ENCODE assay signal across 26 cellular contexts in the genomic region with DNA sequence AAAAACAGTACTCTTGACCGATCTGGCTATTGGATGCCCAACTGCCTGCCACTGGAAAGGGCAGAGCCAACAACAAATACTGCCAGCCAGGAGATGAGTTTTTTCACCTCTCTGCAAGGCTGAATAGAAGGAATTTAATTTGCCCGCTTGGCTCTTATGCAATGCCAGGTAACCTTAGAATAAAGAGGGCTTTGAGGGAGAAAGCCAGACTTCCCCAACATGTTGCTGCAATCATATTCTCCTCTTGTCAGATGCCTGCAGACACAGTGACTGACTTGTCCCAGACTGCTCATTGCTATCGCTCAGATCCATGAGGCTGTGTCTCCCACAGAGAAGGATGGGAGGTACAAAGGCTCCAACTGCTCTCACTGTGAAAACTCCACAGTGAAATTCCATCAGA.
A peak's percentile ranks its signal among the peaks of the same experiment; 100 is the strongest.
DNase-seq lines count a peak whose midpoint lies in the region; ATAC-seq and TF ChIP-seq lines count a peak whose summit lies in the region.
"Had no signal": no experiment of that assay in that cellular context is flagged by ENCODE, and none has a peak within 500 bp of the region (broad histone marks: within the 10 kb centered on the region; RNA-seq: fewer than 3 reads in every experiment).

No MANE protein-coding gene starts in this region.

- H3K9me2 ChIP-seq in neural cell (ENCODE audit: insufficient read depth, low read length): no peaks in the 10 kb centered on the region

- TF ChIP-seq EP300 in esophagus muscularis mucosa (IDR thresholded peaks at IDR 0.05) (no peak), neural cell (conservative IDR thresholded peaks at IDR 0.05; ENCODE audit: poor library complexity, severe bottlenecking) (no peak)

- H3K36me3 ChIP-seq in cardiac muscle cell: no peaks in the 10 kb centered on the region
- H3K36me3 ChIP-seq in esophagus muscularis mucosa: no peaks in the 10 kb centered on the region
- no peaks in the 10 kb centered on the region for H3K36me3 ChIP-seq in neural cell (ENCODE audit: insufficient read depth, low read length)
- H3K36me3 ChIP-seq in tibial artery: no peaks in the 10 kb centered on the region
- H3K36me3 ChIP-seq: SJSA1, thoracic aorta, vagina had no signal

- H3K79me2 ChIP-seq in neural cell (replicated peaks; ENCODE audit: insufficient read depth, low read length): no peaks in the 10 kb centered on the region

- H3K4me3 ChIP-seq in cardiac muscle cell (no peak overlapping the region), right cardiac atrium (ENCODE audit: low read length) (no peak overlapping the region), esophagus muscularis mucosa (no peak overlapping the region), neural cell (ENCODE audit: low read length) (no peak overlapping the region), tibial artery (no peak overlapping the region)
- H3K4me3 ChIP-seq: SJSA1, skin epidermis, thoracic aorta, vagina had no signal

- H3K9ac ChIP-seq in neural cell (ENCODE audit: low read length): no peak overlapping the region

- no peak for TF ChIP-seq RAD21 in neural cell (conservative IDR thresholded peaks at IDR 0.05)

- H2AFZ ChIP-seq in neural cell (ENCODE audit: low read depth, low read length): no peak overlapping the region

- H3K4me2 ChIP-seq in neural cell (ENCODE audit: low read length): no peak overlapping the region

- TF ChIP-seq CTCF in cardiac muscle cell (IDR thresholded peaks at IDR 0.05; ENCODE audit: low read depth, low read length): no peak
- no peak for TF ChIP-seq CTCF in esophagus muscularis mucosa (IDR thresholded peaks at IDR 0.05)
- TF ChIP-seq CTCF in neural cell (IDR thresholded peaks at IDR 0.05; ENCODE audit: poor library complexity, severe bottlenecking): no peak
- TF ChIP-seq CTCF in tibial artery (IDR thresholded peaks at IDR 0.05): no peak

- H3K27ac ChIP-seq in cardiac muscle cell (peak overlapping the region; percentile 24), right cardiac atrium (ENCODE audit: low read length) (no peak overlapping the region), esophagus muscularis mucosa (replicated peaks in 1 of 4) (peak overlapping the region; percentile 38 to 56 (median 44)), neural cell (ENCODE audit: low read length) (peak overlapping the region; percentile 20), tibial artery (peak overlapping the region; percentile 33 to 43)
- H3K27ac ChIP-seq: C4-2B, RWPE1, SJSA1, skin epidermis, vagina had no signal

- H3K27me3 ChIP-seq in cardiac muscle cell (no peaks in the 10 kb centered on the region), right cardiac atrium (ENCODE audit: control insufficient read depth, insufficient read depth) (no peaks in the 10 kb centered on the region), esophagus muscularis mucosa (no peaks in the 10 kb centered on the region), neural cell (ENCODE audit: insufficient read depth, low read depth, low read length) (no peaks in the 10 kb centered on the region), tibial artery (no peaks in the 10 kb centered on the region)
- H3K27me3 ChIP-seq: vagina had no signal

- WGBS in right cardiac atrium: 60% methylated on average over 3 of the region's 3 CpGs
- 43% methylated on average over 3 of the region's 3 CpGs for WGBS in esophagus muscularis mucosa

- no peaks in the 10 kb centered on the region for H4K20me1 ChIP-seq in neural cell (ENCODE audit: insufficient read depth)

- TF ChIP-seq POLR2A in esophagus muscularis mucosa (IDR thresholded peaks at IDR 0.05; ENCODE audit: low read depth): no peak

- H3K4me1 ChIP-seq in cardiac muscle cell (ENCODE audit: low read depth) (peaks cover 15% of the 10 kb centered on the region), right cardiac atrium (ENCODE audit: control insufficient read depth, insufficient read depth, low read length) (no peaks in the 10 kb centered on the region), esophagus muscularis mucosa (peaks cover 0 to 52% (median 46%) of the 10 kb centered on the region in 4 donors), tibial artery (peaks cover 0 to 43% (median 21%) of the 10 kb centered on the region in 4 donors)
- H3K4me1 ChIP-seq: SJSA1 had no signal

- intact Hi-C loops in right cardiac atrium (cut with DNase I) (no loop called here), esophagus muscularis mucosa (cut with DNase I) (loop anchor here (5.0 kb wide), 1 partner anchor 527 kb away; no protein-coding TSS in a partner anchor), tibial artery (cut with DNase I; ENCODE audit: low total_unique reads) (no loop called here)

- ATAC-seq in right cardiac atrium: no peak
- ATAC-seq: left colon had no signal

- no peaks in the 10 kb centered on the region for H3F3A ChIP-seq in neural cell (ENCODE audit: insufficient read depth, low read length, poor library complexity, severe bottlenecking)

- H3K9me3 ChIP-seq in cardiac muscle cell (ENCODE audit: low read depth) (no peaks in the 10 kb centered on the region), right cardiac atrium (ENCODE audit: control insufficient read depth, low read length) (no peaks in the 10 kb centered on the region), esophagus muscularis mucosa (no peaks in the 10 kb centered on the region), neural cell (ENCODE audit: low read length) (no peaks in the 10 kb centered on the region), tibial artery (no peaks in the 10 kb centered on the region)
- H3K9me3 ChIP-seq: SJSA1, thoracic aorta, vagina had no signal

- DNase-seq in cardiac muscle cell (ENCODE audit: low read depth in 1 of 2, low spot score in 1 of 2): no peak
- DNase-seq in right cardiac atrium: no peak
- DNase-seq in esophagus muscularis mucosa (ENCODE audit: extremely low spot score): no peak
- DNase-seq in tibial artery: no peak
- no peak for DNase-seq in NCI-H2107 (lab: John Stamatoyannopoulos, UW)
- DNase-seq in RPMI8226: no peak
- no peak for DNase-seq in stimulated activated CD8-positive, alpha-beta memory T cell treated with anti-CD3 and anti-CD28 coated beads, Interleukin-4, amount 100 ng/mL, for 48 hours
- DNase-seq: activated CD4-positive, alpha-beta T cell treated with anti-CD3 and anti-CD28 coated beads for 48 hours; activated CD8-positive, alpha-beta memory T cell treated with anti-CD3 and anti-CD28 coated beads for 24 hours; activated T-cell treated with anti-CD3 and anti-CD28 coated beads for 4 hours; amygdala; COR-L47; hippocampal formation; left colon; mesenchymal stem cell; NCI-H1417; NCI-H2081; NCI-H446; T1000 had no signal

TF ChIP-seq in neural cell, 6 proteins besides CTCF, POLR2A, EP300 and RAD21:
- TF ChIP-seq TAF1 (IDR thresholded peaks at IDR 0.05; ENCODE audit: low read depth): no peak
- peak; percentile 22 for TF ChIP-seq SMC3 (conservative IDR thresholded peaks at IDR 0.05; ENCODE audit: poor library complexity)
